ENCODE assay signal across 18 cellular contexts in the genomic region with DNA sequence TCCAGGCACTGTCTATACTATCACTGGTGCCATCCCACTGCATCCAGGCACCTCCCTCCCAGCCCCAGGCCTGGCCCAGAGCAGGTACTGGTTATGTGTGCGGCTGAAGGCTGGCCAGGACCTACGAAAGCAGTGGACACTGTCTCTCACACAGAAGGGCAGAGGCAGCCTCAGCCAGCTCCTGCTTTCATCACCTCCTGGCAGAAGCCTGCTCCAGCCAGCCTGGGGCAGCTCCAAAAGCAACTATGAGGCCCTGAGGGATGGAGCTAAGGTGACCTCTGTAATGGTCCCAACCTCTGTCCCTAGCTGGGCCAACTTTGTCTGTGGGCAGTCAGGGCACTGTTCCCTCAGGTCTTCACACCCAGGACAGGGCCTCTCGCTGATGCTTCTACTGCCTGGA. TPM values are rescaled to one million over a fixed set of nuclear protein-coding genes. Genes with fewer than 3 reads are reported as not detected.
DNase-seq lines count a peak whose midpoint lies in the region; ATAC-seq and TF ChIP-seq lines count a peak whose summit lies in the region.
"Had no signal": no experiment of that assay in that cellular context is flagged by ENCODE, and none has a peak within 500 bp of the region (broad histone marks: within the 10 kb centered on the region; RNA-seq: fewer than 3 reads in every experiment).

No MANE protein-coding gene starts in this region.

- no peaks in the 10 kb centered on the region for H3K9me3 ChIP-seq in osteoblast (ENCODE audit: low read depth, low read length)
- H3K9me3 ChIP-seq in vagina, result no peaks in the 10 kb centered on the region
- H3K9me3 ChIP-seq: BLaER1 treated with 17β-estradiol and CSF1 and Interleukin-3, amounts not matched to agents 10 nM and 100 nM had no signal

- ATAC-seq in natural killer cell (no peak), left lobe of liver (peak; percentile 74), HG02981 (IDR thresholded peaks at IDR 0.05; ENCODE audit: unreplicated experiment) (no peak)
- ATAC-seq in natural killer cell treated with Interleukin-12 subunit alpha and Interleukin-12 subunit beta and Interleukin-15 and Interleukin-18, amount 100 ng/mL, for 72 hours, result no peak
- ATAC-seq: foreskin keratinocyte had no signal

- H4K20me1 ChIP-seq in osteoblast (ENCODE audit: insufficient read depth, low read length), result peaks cover 79% of the 10 kb centered on the region

- no peaks in the 10 kb centered on the region for H3K36me3 Mint-ChIP-seq in natural killer cell
- no peaks in the 10 kb centered on the region for H3K36me3 Mint-ChIP-seq in natural killer cell treated with Interleukin-12 subunit alpha and Interleukin-12 subunit beta and Interleukin-15 and Interleukin-18, amount 100 ng/mL, for 72 hours

- peaks cover 18% of the 10 kb centered on the region for H3K36me3 ChIP-seq in osteoblast (ENCODE audit: insufficient read depth, low read length)
- H3K36me3 ChIP-seq in vagina, result peaks cover 0 to 20% of the 10 kb centered on the region in 2 donors

- H3K4me3 ChIP-seq in osteoblast (ENCODE audit: insufficient read depth, low read length) (no peak overlapping the region), vagina (no peak overlapping the region)
- H3K4me3 ChIP-seq: BLaER1 treated with 17β-estradiol and CSF1 and Interleukin-3, amounts not matched to agents 10 nM and 100 nM had no signal

- H3K4me1 ChIP-seq in osteoblast (ENCODE audit: insufficient read depth, low read length) (peaks cover 24% of the 10 kb centered on the region), vagina (peaks cover 78% of the 10 kb centered on the region)
- H3K4me1 ChIP-seq: foreskin keratinocyte had no signal

- H3K4me1 Mint-ChIP-seq in natural killer cell, result peaks cover 33 to 66% of the 10 kb centered on the region in 2 donors
- peaks cover 3 to 39% of the 10 kb centered on the region in 2 donors for H3K4me1 Mint-ChIP-seq in natural killer cell treated with Interleukin-12 subunit alpha and Interleukin-12 subunit beta and Interleukin-15 and Interleukin-18, amount 100 ng/mL, for 72 hours (ENCODE audit: low read depth in 2 of 2)

- intact Hi-C loops in natural killer cell (cut with micrococcal nuclease), result no loop called here
- intact Hi-C loops in vagina (cut with DNase I), result no loop called here

- H3K4me3 Mint-ChIP-seq in natural killer cell, result no peak overlapping the region
- no peak overlapping the region for H3K4me3 Mint-ChIP-seq in natural killer cell treated with Interleukin-12 subunit alpha and Interleukin-12 subunit beta and Interleukin-15 and Interleukin-18, amount 100 ng/mL, for 72 hours
- H3K4me3 Mint-ChIP-seq: HFFc6 had no signal

- no peaks in the 10 kb centered on the region for H3K9me3 Mint-ChIP-seq in natural killer cell
- no peaks in the 10 kb centered on the region for H3K9me3 Mint-ChIP-seq in natural killer cell treated with Interleukin-12 subunit alpha and Interleukin-12 subunit beta and Interleukin-15 and Interleukin-18, amount 100 ng/mL, for 72 hours
- H3K9me3 Mint-ChIP-seq: HFFc6 had no signal

- no peak for TF ChIP-seq POLR2A in vagina (IDR thresholded peaks at IDR 0.05)

- no peak overlapping the region for H3K27ac ChIP-seq in osteoblast (ENCODE audit: low read depth, low read length)
- peak overlapping the region; percentile 63 for H3K27ac ChIP-seq in vagina
- H3K27ac ChIP-seq: BLaER1 treated with 17β-estradiol and CSF1 and Interleukin-3, amounts not matched to agents 10 nM and 100 nM; epithelial cell of prostate; foreskin keratinocyte had no signal

- DNase-seq in natural killer cell (no peak), left lobe of liver (ENCODE audit: low spot score) (peak; percentile 96), osteoblast (ENCODE audit: insufficient read length, low spot score, missing footprints) (peak; percentile 91), vagina (ENCODE audit: extremely low spot score in 2 of 2) (no peak), superior temporal gyrus (ENCODE audit: extremely low spot score) (no peak), 8988T (no peak)
- no peak for DNase-seq in natural killer cell treated with Interleukin-12 subunit alpha and Interleukin-12 subunit beta and Interleukin-15 and Interleukin-18, amount 100 ng/mL, for 72 hours (ENCODE audit: low spot score)
- DNase-seq: activated CD4-positive, alpha-beta T cell treated with anti-CD3 and anti-CD28 coated beads, Interleukin-2, amount 50 U/mL, for 1 hour; activated naive CD4-positive, alpha-beta T cell treated with Interleukin-2 at 50 U/mL for 16 hours; DMS 273 treated with DMSO at 0.1 percent for 48 hours; foreskin keratinocyte; GF-D8; HFFc6 had no signal

- no peak for TF ChIP-seq CTCF in natural killer cell (IDR thresholded peaks at IDR 0.05)
- TF ChIP-seq CTCF in osteoblast (IDR thresholded peaks at IDR 0.05; ENCODE audit: extremely low read depth, low read depth, low read length), result no peak
- no peak for TF ChIP-seq CTCF in vagina (IDR thresholded peaks at IDR 0.05)

- H3K79me2 ChIP-seq in osteoblast (ENCODE audit: insufficient read depth, low read length), result peaks cover 93% of the 10 kb centered on the region

- H3K27me3 Mint-ChIP-seq in natural killer cell (ENCODE audit: low read depth in 2 of 2), result no peaks in the 10 kb centered on the region
- no peaks in the 10 kb centered on the region for H3K27me3 Mint-ChIP-seq in natural killer cell treated with Interleukin-12 subunit alpha and Interleukin-12 subunit beta and Interleukin-15 and Interleukin-18, amount 100 ng/mL, for 72 hours

- peak overlapping the region; percentile 57 to 68 for H3K27ac Mint-ChIP-seq in natural killer cell
- no peak overlapping the region for H3K27ac Mint-ChIP-seq in natural killer cell treated with Interleukin-12 subunit alpha and Interleukin-12 subunit beta and Interleukin-15 and Interleukin-18, amount 100 ng/mL, for 72 hours
- H3K27ac Mint-ChIP-seq: HFFc6 had no signal

- H3K27me3 ChIP-seq in osteoblast (ENCODE audit: insufficient read depth, low read length) (no peaks in the 10 kb centered on the region), vagina (no peaks in the 10 kb centered on the region)
- H3K27me3 ChIP-seq: BLaER1 treated with 17β-estradiol and CSF1 and Interleukin-3, amounts not matched to agents 10 nM and 100 nM; foreskin keratinocyte had no signal

- no peak overlapping the region for H2AFZ ChIP-seq in osteoblast (ENCODE audit: low read length)

- H3K4me2 ChIP-seq in osteoblast (ENCODE audit: insufficient read depth, low read length), result no peak overlapping the region
- H3K4me2 ChIP-seq: BLaER1 treated with 17β-estradiol and CSF1 and Interleukin-3, amounts not matched to agents 10 nM and 100 nM had no signal

RNA-seq across cellular contexts. Expression of a gene that starts 18.8 kb away (rescaled TPM):
- not detected for total RNA-seq in natural killer cell
- not detected for total RNA-seq in natural killer cell treated with Interleukin-12 subunit alpha and Interleukin-12 subunit beta and Interleukin-15 and Interleukin-18, amount 100 ng/mL, for 72 hours
- 3.1 TPM for total RNA-seq in left lobe of liver
- total RNA-seq in osteoblast, result not detected in 2 replicates
- total RNA-seq in vagina, result 30.2 TPM
- total RNA-seq: HFFc6, pulmonary artery endothelial cell had no signal

RNA-seq across cellular contexts. Expression of a gene that starts 31.2 kb away (rescaled TPM):
- total RNA-seq in natural killer cell (10 to 100 TPM; 76.0 to 84.9 (median 83.3) TPM), left lobe of liver (48.2 TPM), osteoblast (146 and 158 TPM in 2 replicates), vagina (110 TPM)
- total RNA-seq in natural killer cell treated with Interleukin-12 subunit alpha and Interleukin-12 subunit beta and Interleukin-15 and Interleukin-18, amount 100 ng/mL, for 72 hours, result 10 to 100 TPM; 66.9 to 85.5 TPM

RNA-seq across cellular contexts. Expression of a gene that starts 33.5 kb away (rescaled TPM):
- total RNA-seq in natural killer cell (1 to 10 TPM in 2 of 3 donors, under 1 TPM in 1; 0.88 to 2.5 (median 1.8) TPM), left lobe of liver (1.6 TPM), osteoblast (9.0 and 13.3 TPM in 2 replicates), vagina (22.3 TPM)
- 1 to 10 TPM; 1.6 to 2.0 TPM for total RNA-seq in natural killer cell treated with Interleukin-12 subunit alpha and Interleukin-12 subunit beta and Interleukin-15 and Interleukin-18, amount 100 ng/mL, for 72 hours

RNA-seq across cellular contexts. Expression of a gene that starts 33.6 kb away (rescaled TPM):
- total RNA-seq in natural killer cell, result under 1 TPM in 1 of 3 donors, not detected in 2; 0.50 TPM
- not detected for total RNA-seq in natural killer cell treated with Interleukin-12 subunit alpha and Interleukin-12 subunit beta and Interleukin-15 and Interleukin-18, amount 100 ng/mL, for 72 hours
- not detected for total RNA-seq in left lobe of liver
- total RNA-seq in osteoblast, result not detected in 2 replicates
- not detected for total RNA-seq in vagina
- total RNA-seq: A673, foreskin keratinocyte, HFFc6, pulmonary artery endothelial cell had no signal

RNA-seq across cellular contexts. Expression of a gene that starts 56.4 kb away (rescaled TPM):
- total RNA-seq in natural killer cell (1 to 10 TPM in 2 of 3 donors, under 1 TPM in 1; 0.66 to 3.0 (median 1.4) TPM), left lobe of liver (0.40 TPM), osteoblast (0.59 and 0.72 TPM in 2 replicates), vagina (28.2 TPM)
- under 1 TPM in 1 of 2 donors, not detected in 1; 0.31 TPM for total RNA-seq in natural killer cell treated with Interleukin-12 subunit alpha and Interleukin-12 subunit beta and Interleukin-15 and Interleukin-18, amount 100 ng/mL, for 72 hours

Comparison
In these comparisons a context has a peak if more than half of its experiments do, and no peak if none do; other contexts are left out.
1. H3K27ac Mint-ChIP-seq: peak in natural killer cell (2 of 2); none in natural killer cell treated with Interleukin-12 subunit alpha and Interleukin-12 subunit beta and Interleukin-15 and Interleukin-18, amount 100 ng/mL, for 72 hours (0 of 2).
2. DNase-seq: peak in left lobe of liver (single experiment) and osteoblast (single experiment); none in natural killer cell (single experiment), natural killer cell treated with Interleukin-12 subunit alpha and Interleukin-12 subunit beta and Interleukin-15 and Interleukin-18, amount 100 ng/mL, for 72 hours (single experiment), vagina (0 of 2), superior temporal gyrus (single experiment) and 8988T (single experiment).